In genomic region chr6:155492061-155492735, GRCh38 we compare ENCODE assay signal across 2 cellular contexts.
TF ChIP-seq lines count a peak whose summit lies in the region.

No MANE protein-coding gene starts in this region.

TF ChIP-seq in SK-N-SH, 30 proteins besides CTCF, POLR2A, EP300 and RAD21 (continued from another document):
- no peak for TF ChIP-seq FOSL2 (IDR thresholded peaks at IDR 0.05; ENCODE audit: borderline replicate concordance, low read depth)
- TF ChIP-seq TAF1 (IDR thresholded peaks at IDR 0.05; ENCODE audit: borderline replicate concordance, low read depth, low read length) = no peak
- TF ChIP-seq GABPA (IDR thresholded peaks at IDR 0.05; ENCODE audit: low read depth) = no peak
- no peak for TF ChIP-seq CHD2 (IDR thresholded peaks at IDR 0.05; ENCODE audit: low read length, partially characterized antibody)

TF ChIP-seq in SK-N-SH treated with all-trans-retinoic acid at 6 μM for 48 hours, 23 proteins besides CTCF, POLR2A, EP300 and RAD21 (continued from another document):
- TF ChIP-seq CSRNP3 (CRISPR knock-in tag; IDR thresholded peaks at IDR 0.05) = no peak
- TF ChIP-seq SNAI2 (CRISPR knock-in tag; IDR thresholded peaks at IDR 0.05) = no peak
- no peak for TF ChIP-seq TSHZ2 (CRISPR knock-in tag; IDR thresholded peaks at IDR 0.05)
- no peak for TF ChIP-seq RARB (CRISPR knock-in tag; IDR thresholded peaks at IDR 0.05)
- no peak for TF ChIP-seq PATZ1 (CRISPR knock-in tag; IDR thresholded peaks at IDR 0.05; ENCODE audit: borderline replicate concordance)
- no peak for TF ChIP-seq BACH2 (CRISPR knock-in tag; IDR thresholded peaks at IDR 0.05; ENCODE audit: borderline replicate concordance)
- no peak for TF ChIP-seq OSR1 (CRISPR knock-in tag; IDR thresholded peaks at IDR 0.05)
- TF ChIP-seq ZC3H10 (CRISPR knock-in tag; IDR thresholded peaks at IDR 0.05) = no peak
- no peak for TF ChIP-seq CSDC2 (CRISPR knock-in tag; IDR thresholded peaks at IDR 0.05)
- no peak for TF ChIP-seq ARNTL (CRISPR knock-in tag; IDR thresholded peaks at IDR 0.05; ENCODE audit: borderline replicate concordance, low read depth)
- TF ChIP-seq ZNF565 (CRISPR knock-in tag; conservative IDR thresholded peaks at IDR 0.05; ENCODE audit: low read depth) = no peak
- no peak for TF ChIP-seq PPARA (CRISPR knock-in tag; IDR thresholded peaks at IDR 0.05; ENCODE audit: borderline replicate concordance)
- no peak for TF ChIP-seq CREB5 (CRISPR knock-in tag; IDR thresholded peaks at IDR 0.05; ENCODE audit: low read depth)
- no peak for TF ChIP-seq TCF4 (CRISPR knock-in tag; IDR thresholded peaks at IDR 0.05; ENCODE audit: borderline replicate concordance)
- TF ChIP-seq ZFP30 (CRISPR knock-in tag; IDR thresholded peaks at IDR 0.05) = no peak
- TF ChIP-seq ESRRG (CRISPR knock-in tag; IDR thresholded peaks at IDR 0.05) = no peak
- TF ChIP-seq ZNF8 (CRISPR knock-in tag; IDR thresholded peaks at IDR 0.05) = no peak
